ENCODE assay signal across 8 cellular contexts in the genomic region with DNA sequence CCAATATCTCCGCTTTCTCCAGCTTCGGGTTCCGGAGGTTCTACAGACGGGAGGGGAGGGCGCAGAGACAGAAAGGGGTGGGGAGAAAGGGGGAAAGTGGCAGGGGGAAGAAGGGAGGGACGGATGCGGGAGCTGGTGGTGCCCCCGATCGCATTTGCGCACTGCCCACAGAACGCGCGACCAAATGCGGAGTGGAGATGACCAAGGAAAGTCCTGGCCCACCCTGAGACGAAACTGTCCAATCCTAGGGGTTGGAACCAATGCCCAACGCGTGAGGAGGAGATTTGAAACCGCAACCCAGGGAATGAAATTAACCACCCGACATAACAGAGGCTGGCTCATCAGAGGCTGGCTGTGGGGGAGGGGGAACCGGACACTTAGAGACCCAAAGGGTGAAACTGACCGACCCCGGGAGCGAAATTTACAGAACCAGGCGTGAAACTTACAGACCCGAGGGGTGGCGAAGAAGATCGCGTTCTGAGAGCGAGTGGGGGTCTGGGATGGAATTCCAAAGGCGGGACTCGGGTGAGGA. TPM values are rescaled to one million over a fixed set of nuclear protein-coding genes. Genes with fewer than 3 reads are reported as not detected.
DNase-seq lines count a peak whose midpoint lies in the region; ATAC-seq, FAIRE-seq and TF ChIP-seq lines count a peak whose summit lies in the region.

No MANE protein-coding gene starts in this region.

- H3K23ac ChIP-seq in H1 (ENCODE audit: insufficient read length): no peak overlapping the region

- peak; percentile 21 for DNase-seq in NCI-H345 (lab: John Stamatoyannopoulos, UW)
- DNase-seq in NCI-H345 treated with DMSO at 0.1 percent for 48 hours (lab: John Stamatoyannopoulos, UW; ENCODE audit: unreplicated experiment): no peak
- peak; percentile 63 for DNase-seq in RPMI7951 (ENCODE audit: low read depth)
- peak in 1 of 2 experiments; percentile 79 for DNase-seq in H1 (ENCODE audit: low read depth in 1 of 2, low spot score in 2 of 2)
- no peak for DNase-seq in urothelium cell line (ENCODE audit: low spot score)

- no peaks in the 10 kb centered on the region for H3K79me1 ChIP-seq in H1 (ENCODE audit: low read depth, low read length)

- no peaks in the 10 kb centered on the region for H3K9me3 ChIP-seq in H1 (ENCODE audit: insufficient read depth in 2 of 2, low read depth in 1 of 2, low read length in 1 of 2)
- H3K9me3 ChIP-seq in neutrophil: no peaks in the 10 kb centered on the region

- peaks cover 0 to 29% (median 15%) of the 10 kb centered on the region in 4 experiments; a peak in 6 of 7 replicates for H3K4me1 ChIP-seq in H1 (replicated peaks in 1 of 4; ENCODE audit: control insufficient read depth in 3 of 4, insufficient read depth in 4 of 4, low read length in 3 of 4)
- H3K4me1 ChIP-seq in neutrophil (ENCODE audit: control insufficient read depth in 1 of 2, insufficient read depth in 1 of 2, low read depth in 1 of 2, low read length in 1 of 2): peaks cover 95 to 100% of the 10 kb centered on the region in 2 experiments

- H2BK120ac ChIP-seq in H1 (replicated peaks; ENCODE audit: low read depth, low read length): no peak overlapping the region

- H3K4me2 ChIP-seq in H1 (ENCODE audit: insufficient read depth in 1 of 2, low read depth in 2 of 2, low read length in 2 of 2): peak overlapping the region; percentile 88 to 93

- no peak overlapping the region for H3K27ac ChIP-seq in H1 (ENCODE audit: low read depth, low read length)
- no peak overlapping the region for H3K27ac ChIP-seq in neutrophil

- peaks cover 5 to 6% of the 10 kb centered on the region in 2 experiments for H4K20me1 ChIP-seq in H1 (replicated peaks in 1 of 2; ENCODE audit: control insufficient read depth in 1 of 2, insufficient read depth in 2 of 2, low read length in 2 of 2)

- CTCF ChIA-PET in H1 (lab: Charles Lee; ENCODE audit: partially characterized antibody): interaction anchor here (0.5 to 5.3 kb wide), 14 partner anchors 11 to 124 kb away, joined by 3 to 54 read pairs (median 4); partner anchors contain the start of gene VAMP2

- no peak for FAIRE-seq in H1 (lab: Jason Lieb, UNC)
- no peak for FAIRE-seq in urothelium cell line (lab: Jason Lieb, UNC)

- no peak for TF ChIP-seq RAD21 in H1 (IDR thresholded peaks at IDR 0.05 in 1 of 2, conservative IDR thresholded peaks at IDR 0.05 in 1 of 2; ENCODE audit: low read depth in 2 of 2, low read length in 2 of 2)

- WGBS in H1 (ENCODE audit: extremely low coverage in 1 of 2, insufficient coverage in 1 of 2, insufficient read length in 1 of 2, insufficient replicate concordance in 2 of 2, low coverage in 1 of 2, low lambda C conversion rate in 2 of 2, missing lambda C conversion rate in 1 of 2), 2 experiments: 3% methylated on average over 17 of the region's 31 CpGs; no CpG with 5 or more reads in 1 of the 2 experiments

- no peak overlapping the region for H2BK5ac ChIP-seq in H1 (ENCODE audit: low read depth, low read length)

- H2BK12ac ChIP-seq in H1 (ENCODE audit: low read depth, low read length): 0 out of 2 replicates have a peak overlapping the region, but pooled peaks have one; percentile 17

- TF ChIP-seq POLR2A in H1 (IDR thresholded peaks at IDR 0.05; ENCODE audit: control extremely low read depth in 1 of 2, low read depth in 2 of 2, low read length in 2 of 2): no peak

- H3K79me2 ChIP-seq in H1 (ENCODE audit: control insufficient read depth in 1 of 2, insufficient read depth in 2 of 2, low read length in 2 of 2): no peaks in the 10 kb centered on the region

- no peak overlapping the region for H3K18ac ChIP-seq in H1 (ENCODE audit: extremely low read depth, low read length)

- H2AK5ac ChIP-seq in H1 (ENCODE audit: low read depth, low read length): no peak overlapping the region

- TF ChIP-seq EP300 in H1 (IDR thresholded peaks at IDR 0.05; ENCODE audit: borderline replicate concordance in 1 of 2, low read depth in 2 of 2, low read length in 2 of 2): 0 out of 3 replicates have a peak, but pooled peaks of 1 of the 2 experiments have one; percentile 40

- peaks cover 31 to 53% (median 52%) of the 10 kb centered on the region in 4 experiments for H3K27me3 ChIP-seq in H1 (replicated peaks in 1 of 4; ENCODE audit: control insufficient read depth in 3 of 4, extremely low read depth in 1 of 4, insufficient read depth in 3 of 4, low read length in 3 of 4)
- H3K27me3 ChIP-seq in neutrophil: peaks cover 100% of the 10 kb centered on the region

- H3K56ac ChIP-seq in H1 (replicated peaks; ENCODE audit: insufficient read length, low read depth, low read length): no peak overlapping the region

- H3K9ac ChIP-seq in H1 (replicated peaks in 1 of 4; ENCODE audit: extremely low read depth in 1 of 4, low read depth in 3 of 4, low read length in 3 of 4): no peak overlapping the region

- H3K14ac ChIP-seq in H1 (ENCODE audit: insufficient read length): no peak overlapping the region

- POLR2A ChIA-PET in H1 (lab: Charles Lee; ENCODE audit: partially characterized antibody): interaction anchor here (0.6 to 7.6 kb wide), 12 partner anchors 11 to 166 kb away, joined by 3 to 49 read pairs (median 5); partner anchors contain the start of gene RANGRF

- peaks cover 52% of the 10 kb centered on the region for H3K23me2 ChIP-seq in H1 (ENCODE audit: low read depth, low read length)

- no peak overlapping the region for H2AFZ ChIP-seq in H1 (ENCODE audit: low read length)

- no peak overlapping the region for H4K91ac ChIP-seq in H1 (replicated peaks; ENCODE audit: insufficient read length, low read length)

- H4K5ac ChIP-seq in H1 (ENCODE audit: insufficient read length, low read depth, low read length): no peak overlapping the region

- H3K4me3 ChIP-seq in H1 (ENCODE audit: extremely low read depth in 1 of 4, insufficient read depth in 2 of 4, low read depth in 3 of 4, low read length in 4 of 4) (peak overlapping the region; percentile 54 to 89 (median 82)), neutrophil (ENCODE audit: low read depth in 1 of 2, low read length in 1 of 2) (peak overlapping the region; percentile 40 to 60)

- no peak for TF ChIP-seq CTCF in H1 (IDR thresholded peaks at IDR 0.05; ENCODE audit: control extremely low read depth in 1 of 3, insufficient read depth in 1 of 3, low read depth in 1 of 3, low read length in 3 of 3)
- no peak for TF ChIP-seq CTCF in neutrophil (IDR thresholded peaks at IDR 0.05)

- no peak overlapping the region for H2BK20ac ChIP-seq in H1 (ENCODE audit: low read length)

- H4K8ac ChIP-seq in H1 (ENCODE audit: extremely low read depth, insufficient read depth, low read length): peak overlapping the region; percentile 63

- ATAC-seq in GM18517 (IDR thresholded peaks at IDR 0.05; ENCODE audit: unreplicated experiment): no peak
- no peak for ATAC-seq in HG03139 (IDR thresholded peaks at IDR 0.05; ENCODE audit: unreplicated experiment)

- H2BK15ac ChIP-seq in H1 (ENCODE audit: low read length): no peak overlapping the region

- H3K36me3 ChIP-seq in H1 (ENCODE audit: control insufficient read depth in 2 of 4, insufficient read depth in 4 of 4, low read length in 3 of 4) (no peaks in the 10 kb centered on the region), neutrophil (no peaks in the 10 kb centered on the region)

- H3K4ac ChIP-seq in H1 (replicated peaks; ENCODE audit: insufficient read length, low read depth, low read length): no peak overlapping the region

RNA-seq across cellular contexts. Expression of gene HES7, which starts 1.4 kb away (rescaled TPM):
- 0.48 TPM in 1 of 2 replicates, not detected in the other for total RNA-seq in RPMI7951 (2014; rRNA removed; shearing (Covaris generic))
- 0.32 and 0.69 TPM in 2 replicates for total RNA-seq in H1 (2021; fragmentation: NEBNext Ultra II Directional; extraction: Animal tissue kit (Norgen Biotek cat#: 25700))
- 0.20 and 0.55 TPM in 2 replicates for polyA plus RNA-seq in H1 (2011; rRNA removed)
- 0.30 TPM for polyA plus RNA-seq in H1 (2011; cell fraction: cytosol; rRNA removed)
- polyA plus RNA-seq in H1 (2011; cell fraction: nucleus; rRNA removed): 1.2 TPM
- polyA plus RNA-seq in H1 (2012, experiment 1 of 2): 0.23 to 0.66 TPM (median 0.48 TPM) in 4 replicates
- polyA plus RNA-seq in H1 (2012, experiment 2 of 2): 0.22 TPM
- 0.41 TPM for polyA plus RNA-seq in H1 (2013, experiment 1 of 2)
- polyA plus RNA-seq in H1 (2013, experiment 2 of 2): 0.15 TPM
- 0.09 TPM in 1 of 2 replicates, not detected in the other for polyA minus RNA-seq in H1 (2011; rRNA and poly(A)+ RNA removed)
- not detected for polyA minus RNA-seq in H1 (2011; cell fraction: cytosol; rRNA and poly(A)+ RNA removed)
- not detected for polyA minus RNA-seq in H1 (2011; cell fraction: nucleus; rRNA and poly(A)+ RNA removed)

RNA-seq across cellular contexts. Expression of gene ALOXE3, which starts 4.1 kb away (rescaled TPM):
- 0.12 TPM in 1 of 2 replicates, not detected in the other for total RNA-seq in RPMI7951 (2014; rRNA removed; shearing (Covaris generic))
- total RNA-seq in H1 (2021; fragmentation: NEBNext Ultra II Directional; extraction: Animal tissue kit (Norgen Biotek cat#: 25700)): not detected in 2 replicates
- 0.26 and 0.55 TPM in 2 replicates for polyA plus RNA-seq in H1 (2011; rRNA removed)
- 0.17 TPM for polyA plus RNA-seq in H1 (2011; cell fraction: cytosol; rRNA removed)
- polyA plus RNA-seq in H1 (2011; cell fraction: nucleus; rRNA removed): 0.40 TPM
- 0.17 to 0.50 TPM (median 0.31 TPM) in 4 replicates for polyA plus RNA-seq in H1 (2012, experiment 1 of 2)
- polyA plus RNA-seq in H1 (2012, experiment 2 of 2): 0.16 TPM
- 0.34 TPM for polyA plus RNA-seq in H1 (2013, experiment 1 of 2)
- polyA plus RNA-seq in H1 (2013, experiment 2 of 2): 0.07 TPM
- polyA minus RNA-seq in H1 (2011; rRNA and poly(A)+ RNA removed): 0.09 and 0.27 TPM in 2 replicates
- polyA minus RNA-seq in H1 (2011; cell fraction: cytosol; rRNA and poly(A)+ RNA removed): not detected
- polyA minus RNA-seq in H1 (2011; cell fraction: nucleus; rRNA and poly(A)+ RNA removed): not detected

RNA-seq across cellular contexts. Expression of gene PER1, which starts 29.7 kb away (rescaled TPM):
- 3.0 and 8.2 TPM in 2 replicates for total RNA-seq in RPMI7951 (2014; rRNA removed; shearing (Covaris generic))
- 38.0 and 39.9 TPM in 2 replicates for total RNA-seq in H1 (2021; fragmentation: NEBNext Ultra II Directional; extraction: Animal tissue kit (Norgen Biotek cat#: 25700))
- polyA plus RNA-seq in H1 (2011; rRNA removed): 9.6 and 17.3 TPM in 2 replicates
- 5.5 TPM for polyA plus RNA-seq in H1 (2011; cell fraction: cytosol; rRNA removed)
- 50.0 TPM for polyA plus RNA-seq in H1 (2011; cell fraction: nucleus; rRNA removed)
- polyA plus RNA-seq in H1 (2012, experiment 1 of 2): 17.3 to 26.6 TPM (median 24.0 TPM) in 4 replicates
- 19.6 TPM for polyA plus RNA-seq in H1 (2012, experiment 2 of 2)
- 14.4 TPM for polyA plus RNA-seq in H1 (2013, experiment 1 of 2)
- polyA plus RNA-seq in H1 (2013, experiment 2 of 2): 14.0 TPM
- polyA minus RNA-seq in H1 (2011; rRNA and poly(A)+ RNA removed): 17.2 and 17.7 TPM in 2 replicates
- polyA minus RNA-seq in H1 (2011; cell fraction: cytosol; rRNA and poly(A)+ RNA removed): 17.4 TPM
- 26.4 TPM for polyA minus RNA-seq in H1 (2011; cell fraction: nucleus; rRNA and poly(A)+ RNA removed)

RNA-seq across cellular contexts. Expression of gene ALOX12B, which starts 34.9 kb away (rescaled TPM):
- total RNA-seq in RPMI7951 (2014; rRNA removed; shearing (Covaris generic)): not detected in 2 replicates
- not detected in 2 replicates for total RNA-seq in H1 (2021; fragmentation: NEBNext Ultra II Directional; extraction: Animal tissue kit (Norgen Biotek cat#: 25700))
- 0.82 and 0.86 TPM in 2 replicates for polyA plus RNA-seq in H1 (2011; rRNA removed)
- polyA plus RNA-seq in H1 (2011; cell fraction: cytosol; rRNA removed): 0.45 TPM
- polyA plus RNA-seq in H1 (2011; cell fraction: nucleus; rRNA removed): 0.88 TPM
- 0.48 to 1.3 TPM (median 0.92 TPM) in 4 replicates for polyA plus RNA-seq in H1 (2012, experiment 1 of 2)
- 0.96 TPM for polyA plus RNA-seq in H1 (2012, experiment 2 of 2)
- polyA plus RNA-seq in H1 (2013, experiment 1 of 2): 0.12 TPM
- 0.26 TPM for polyA plus RNA-seq in H1 (2013, experiment 2 of 2)
- polyA minus RNA-seq in H1 (2011; rRNA and poly(A)+ RNA removed): 0.41 and 0.82 TPM in 2 replicates
- polyA minus RNA-seq in H1 (2011; cell fraction: cytosol; rRNA and poly(A)+ RNA removed): not detected
- not detected for polyA minus RNA-seq in H1 (2011; cell fraction: nucleus; rRNA and poly(A)+ RNA removed)

RNA-seq across cellular contexts. Expression of gene VAMP2, which starts 40.3 kb away (rescaled TPM):
- 2.0 and 2.1 TPM in 2 replicates for total RNA-seq in RPMI7951 (2014; rRNA removed; shearing (Covaris generic))
- total RNA-seq in H1 (2021; fragmentation: NEBNext Ultra II Directional; extraction: Animal tissue kit (Norgen Biotek cat#: 25700)): 19.0 and 20.5 TPM in 2 replicates
- polyA plus RNA-seq in H1 (2011; rRNA removed): 19.3 and 25.2 TPM in 2 replicates
- 20.4 TPM for polyA plus RNA-seq in H1 (2011; cell fraction: cytosol; rRNA removed)
- polyA plus RNA-seq in H1 (2011; cell fraction: nucleus; rRNA removed): 33.7 TPM
- polyA plus RNA-seq in H1 (2012, experiment 1 of 2): 26.5 to 28.0 TPM (median 26.9 TPM) in 4 replicates
- 28.6 TPM for polyA plus RNA-seq in H1 (2012, experiment 2 of 2)
- polyA plus RNA-seq in H1 (2013, experiment 1 of 2): 27.3 TPM
- 25.2 TPM for polyA plus RNA-seq in H1 (2013, experiment 2 of 2)
- 5.5 and 6.8 TPM in 2 replicates for polyA minus RNA-seq in H1 (2011; rRNA and poly(A)+ RNA removed)
- 5.7 TPM for polyA minus RNA-seq in H1 (2011; cell fraction: cytosol; rRNA and poly(A)+ RNA removed)
- polyA minus RNA-seq in H1 (2011; cell fraction: nucleus; rRNA and poly(A)+ RNA removed): 16.5 TPM

Comparison
In these comparisons a context has a peak if more than half of its experiments do, and no peak if none do; other contexts are left out.
1. DNase-seq: peak in NCI-H345 (single experiment) and RPMI7951 (single experiment); none in NCI-H345 treated with DMSO at 0.1 percent for 48 hours (single experiment) and urothelium cell line (single experiment).